In the genomic region with DNA sequence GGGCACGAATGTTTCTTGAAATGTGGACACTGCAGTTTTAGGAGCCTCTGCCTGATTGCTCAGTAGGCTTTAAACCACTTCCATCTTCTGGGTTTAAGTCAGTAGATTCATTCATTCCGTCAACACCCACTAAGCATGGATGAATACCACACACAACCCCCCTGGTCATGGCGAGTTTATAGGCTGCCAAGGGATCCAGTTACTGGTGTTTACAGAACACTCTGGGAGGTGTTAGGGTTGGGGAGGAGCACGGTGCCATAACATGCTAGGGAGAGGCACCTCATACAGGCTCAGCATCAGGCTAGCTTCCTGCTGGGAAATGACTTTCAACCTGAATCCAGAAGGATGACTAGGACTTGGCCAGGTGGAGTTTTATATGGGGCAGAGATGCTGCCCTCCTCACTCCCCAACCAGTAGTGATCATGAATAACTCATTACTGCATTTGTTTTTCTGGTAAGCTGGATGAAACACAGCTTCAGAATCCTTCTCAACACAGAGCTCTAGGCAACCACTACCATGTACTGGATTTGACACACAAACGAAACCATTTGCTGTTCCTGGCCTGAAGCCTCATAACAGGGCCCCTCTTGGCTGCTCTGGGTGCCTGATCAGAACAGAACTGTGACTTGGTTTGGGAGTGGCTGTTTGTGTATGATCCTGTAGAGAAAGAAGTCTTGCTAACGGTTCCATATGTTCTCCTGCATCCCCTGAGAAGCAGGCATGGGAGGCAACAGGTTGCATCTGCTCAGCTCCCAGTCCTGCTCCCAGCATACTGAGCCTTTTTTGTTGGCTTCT, we compare ENCODE assay signal across 1 cellular context.
TF ChIP-seq lines count a peak whose summit lies in the region.

No MANE protein-coding gene starts in this region.

TF ChIP-seq in HEK293, 187 proteins besides CTCF, POLR2A, EP300 and RAD21 (continued from another document and continues in another):
- TF ChIP-seq, protein P1, sequence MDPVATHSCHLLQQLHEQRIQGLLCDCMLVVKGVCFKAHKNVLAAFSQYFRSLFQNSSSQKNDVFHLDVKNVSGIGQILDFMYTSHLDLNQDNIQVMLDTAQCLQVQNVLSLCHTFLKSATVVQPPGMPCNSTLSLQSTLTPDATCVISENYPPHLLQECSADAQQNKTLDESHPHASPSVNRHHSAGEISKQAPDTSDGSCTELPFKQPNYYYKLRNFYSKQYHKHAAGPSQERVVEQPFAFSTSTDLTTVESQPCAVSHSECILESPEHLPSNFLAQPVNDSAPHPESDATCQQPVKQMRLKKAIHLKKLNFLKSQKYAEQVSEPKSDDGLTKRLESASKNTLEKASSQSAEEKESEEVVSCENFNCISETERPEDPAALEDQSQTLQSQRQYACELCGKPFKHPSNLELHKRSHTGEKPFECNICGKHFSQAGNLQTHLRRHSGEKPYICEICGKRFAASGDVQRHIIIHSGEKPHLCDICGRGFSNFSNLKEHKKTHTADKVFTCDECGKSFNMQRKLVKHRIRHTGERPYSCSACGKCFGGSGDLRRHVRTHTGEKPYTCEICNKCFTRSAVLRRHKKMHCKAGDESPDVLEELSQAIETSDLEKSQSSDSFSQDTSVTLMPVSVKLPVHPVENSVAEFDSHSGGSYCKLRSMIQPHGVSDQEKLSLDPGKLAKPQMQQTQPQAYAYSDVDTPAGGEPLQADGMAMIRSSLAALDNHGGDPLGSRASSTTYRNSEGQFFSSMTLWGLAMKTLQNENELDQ (tag by site-specific recombination; IDR thresholded peaks at IDR 0.05; ENCODE audit: low read depth) = no peak
- TF ChIP-seq, protein P2, sequence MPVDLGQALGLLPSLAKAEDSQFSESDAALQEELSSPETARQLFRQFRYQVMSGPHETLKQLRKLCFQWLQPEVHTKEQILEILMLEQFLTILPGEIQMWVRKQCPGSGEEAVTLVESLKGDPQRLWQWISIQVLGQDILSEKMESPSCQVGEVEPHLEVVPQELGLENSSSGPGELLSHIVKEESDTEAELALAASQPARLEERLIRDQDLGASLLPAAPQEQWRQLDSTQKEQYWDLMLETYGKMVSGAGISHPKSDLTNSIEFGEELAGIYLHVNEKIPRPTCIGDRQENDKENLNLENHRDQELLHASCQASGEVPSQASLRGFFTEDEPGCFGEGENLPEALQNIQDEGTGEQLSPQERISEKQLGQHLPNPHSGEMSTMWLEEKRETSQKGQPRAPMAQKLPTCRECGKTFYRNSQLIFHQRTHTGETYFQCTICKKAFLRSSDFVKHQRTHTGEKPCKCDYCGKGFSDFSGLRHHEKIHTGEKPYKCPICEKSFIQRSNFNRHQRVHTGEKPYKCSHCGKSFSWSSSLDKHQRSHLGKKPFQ (tag by site-specific recombination; IDR thresholded peaks at IDR 0.05) = 0 out of 2 replicates have a peak, but pooled peaks have one; percentile 49
- TF ChIP-seq ZBTB48 (tag by site-specific recombination; IDR thresholded peaks at IDR 0.05) (0 out of 2 replicates have a peak, but pooled peaks have one; percentile 19), WT1 (tag by site-specific recombination; IDR thresholded peaks at IDR 0.05) (peak; percentile 92), SCRT1 (tag by site-specific recombination; IDR thresholded peaks at IDR 0.05; ENCODE audit: borderline replicate concordance) (peak; percentile 79), ZSCAN30 (tag by site-specific recombination; IDR thresholded peaks at IDR 0.05) (peak; percentile 70; the same call in 1 of the 2 replicates), ZNF248 (tag by site-specific recombination; IDR thresholded peaks at IDR 0.05) (no peak), RBAK (tag by site-specific recombination; IDR thresholded peaks at IDR 0.05) (no peak), ZNF16 (tag by site-specific recombination; IDR thresholded peaks at IDR 0.05; ENCODE audit: low read depth) (no peak), ZNF184 (tag by site-specific recombination; IDR thresholded peaks at IDR 0.05) (0 out of 2 replicates have a peak, but pooled peaks have one; percentile 35), ZFP37 (tag by site-specific recombination; IDR thresholded peaks at IDR 0.05) (no peak), ZNF366 (tag by site-specific recombination; conservative IDR thresholded peaks at IDR 0.05) (no peak), ZNF175 (tag by site-specific recombination; IDR thresholded peaks at IDR 0.05) (no peak), GLIS2 (tag by site-specific recombination; IDR thresholded peaks at IDR 0.05) (no peak), ZNF529 (tag by site-specific recombination; IDR thresholded peaks at IDR 0.05; ENCODE audit: insufficient replicate concordance) (no peak), ZBTB1 (tag by site-specific recombination; IDR thresholded peaks at IDR 0.05) (no peak), GLIS1 (tag by site-specific recombination; IDR thresholded peaks at IDR 0.05) (peak; percentile 98), ZNF600 (tag by site-specific recombination; IDR thresholded peaks at IDR 0.05) (peak; percentile 100), ZNF140 (tag by site-specific recombination; IDR thresholded peaks at IDR 0.05) (no peak), ZNF664 (tag by site-specific recombination; IDR thresholded peaks at IDR 0.05) (no peak), MZF1 (tag by site-specific recombination; IDR thresholded peaks at IDR 0.05; ENCODE audit: borderline replicate concordance) (peak; percentile 86; the same call in 1 of the 2 replicates), ZNF311 (tag by site-specific recombination; IDR thresholded peaks at IDR 0.05; ENCODE audit: borderline replicate concordance) (no peak), SCRT2 (tag by site-specific recombination; IDR thresholded peaks at IDR 0.05) (peak; percentile 93), ZNF2 (tag by site-specific recombination; IDR thresholded peaks at IDR 0.05) (0 out of 2 replicates have a peak, but pooled peaks have one; percentile 46), ZNF561 (tag by site-specific recombination; IDR thresholded peaks at IDR 0.05; ENCODE audit: borderline replicate concordance) (peak; percentile 98), ZIC2 (tag by site-specific recombination; IDR thresholded peaks at IDR 0.05) (peak; percentile 95), ZNF658 (tag by site-specific recombination; IDR thresholded peaks at IDR 0.05) (no peak), ZNF416 (tag by site-specific recombination; IDR thresholded peaks at IDR 0.05) (no peak), TRIM28 (IDR thresholded peaks at IDR 0.05; ENCODE audit: borderline replicate concordance, low read length) (peak; percentile 54; the same call in 1 of the 2 replicates), ZXDB (tag by site-specific recombination; IDR thresholded peaks at IDR 0.05) (0 out of 2 replicates have a peak, but pooled peaks have one; percentile 21), KLF16 (tag by site-specific recombination; IDR thresholded peaks at IDR 0.05) (no peak), IKZF3 (tag by site-specific recombination; IDR thresholded peaks at IDR 0.05) (peak; percentile 56; the same call in 1 of the 2 replicates), ZNF677 (tag by site-specific recombination; IDR thresholded peaks at IDR 0.05) (no peak), BCL11A (tag by site-specific recombination; IDR thresholded peaks at IDR 0.05; ENCODE audit: low read depth) (no peak)
- TF ChIP-seq, protein P3, sequence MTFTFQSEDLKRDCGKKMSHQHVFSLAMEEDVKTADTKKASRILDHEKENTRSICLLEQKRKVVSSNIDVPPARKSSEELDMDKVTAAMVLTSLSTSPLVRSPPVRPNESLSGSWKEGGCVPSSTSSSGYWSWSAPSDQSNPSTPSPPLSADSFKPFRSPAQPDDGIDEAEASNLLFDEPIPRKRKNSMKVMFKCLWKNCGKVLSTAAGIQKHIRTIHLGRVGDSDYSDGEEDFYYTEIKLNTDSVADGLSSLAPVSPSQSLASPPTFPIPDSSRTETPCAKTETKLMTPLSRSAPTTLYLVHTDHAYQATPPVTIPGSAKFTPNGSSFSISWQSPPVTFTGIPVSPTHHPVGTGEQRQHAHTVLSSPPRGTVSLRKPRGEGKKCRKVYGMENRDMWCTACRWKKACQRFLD (tag by site-specific recombination; IDR thresholded peaks at IDR 0.05) = no peak
- TF ChIP-seq, protein P4, sequence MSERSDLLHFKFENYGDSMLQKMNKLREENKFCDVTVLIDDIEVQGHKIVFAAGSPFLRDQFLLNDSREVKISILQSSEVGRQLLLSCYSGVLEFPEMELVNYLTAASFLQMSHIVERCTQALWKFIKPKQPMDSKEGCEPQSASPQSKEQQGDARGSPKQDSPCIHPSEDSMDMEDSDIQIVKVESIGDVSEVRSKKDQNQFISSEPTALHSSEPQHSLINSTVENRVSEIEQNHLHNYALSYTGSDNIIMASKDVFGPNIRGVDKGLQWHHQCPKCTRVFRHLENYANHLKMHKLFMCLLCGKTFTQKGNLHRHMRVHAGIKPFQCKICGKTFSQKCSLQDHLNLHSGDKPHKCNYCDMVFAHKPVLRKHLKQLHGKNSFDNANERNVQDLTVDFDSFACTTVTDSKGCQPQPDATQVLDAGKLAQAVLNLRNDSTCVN (tag by site-specific recombination; optimal IDR thresholded peaks at IDR 0.05) = no peak
- TF ChIP-seq, protein P5, sequence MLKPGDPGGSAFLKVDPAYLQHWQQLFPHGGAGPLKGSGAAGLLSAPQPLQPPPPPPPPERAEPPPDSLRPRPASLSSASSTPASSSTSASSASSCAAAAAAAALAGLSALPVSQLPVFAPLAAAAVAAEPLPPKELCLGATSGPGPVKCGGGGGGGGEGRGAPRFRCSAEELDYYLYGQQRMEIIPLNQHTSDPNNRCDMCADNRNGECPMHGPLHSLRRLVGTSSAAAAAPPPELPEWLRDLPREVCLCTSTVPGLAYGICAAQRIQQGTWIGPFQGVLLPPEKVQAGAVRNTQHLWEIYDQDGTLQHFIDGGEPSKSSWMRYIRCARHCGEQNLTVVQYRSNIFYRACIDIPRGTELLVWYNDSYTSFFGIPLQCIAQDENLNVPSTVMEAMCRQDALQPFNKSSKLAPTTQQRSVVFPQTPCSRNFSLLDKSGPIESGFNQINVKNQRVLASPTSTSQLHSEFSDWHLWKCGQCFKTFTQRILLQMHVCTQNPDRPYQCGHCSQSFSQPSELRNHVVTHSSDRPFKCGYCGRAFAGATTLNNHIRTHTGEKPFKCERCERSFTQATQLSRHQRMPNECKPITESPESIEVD (tag by site-specific recombination; IDR thresholded peaks at IDR 0.05) = peak; percentile 28; the same call in 1 of the 2 replicates
- TF ChIP-seq, protein P6, sequence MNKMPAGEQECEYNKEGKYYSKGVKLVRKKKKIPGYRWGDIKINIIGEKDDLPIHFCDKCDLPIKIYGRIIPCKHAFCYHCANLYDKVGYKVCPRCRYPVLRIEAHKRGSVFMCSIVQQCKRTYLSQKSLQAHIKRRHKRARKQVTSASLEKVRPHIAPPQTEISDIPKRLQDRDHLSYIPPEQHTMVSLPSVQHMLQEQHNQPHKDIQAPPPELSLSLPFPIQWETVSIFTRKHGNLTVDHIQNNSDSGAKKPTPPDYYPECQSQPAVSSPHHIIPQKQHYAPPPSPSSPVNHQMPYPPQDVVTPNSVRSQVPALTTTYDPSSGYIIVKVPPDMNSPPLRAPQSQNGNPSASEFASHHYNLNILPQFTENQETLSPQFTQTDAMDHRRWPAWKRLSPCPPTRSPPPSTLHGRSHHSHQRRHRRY (tag by site-specific recombination; IDR thresholded peaks at IDR 0.05) = no peak
- TF ChIP-seq, protein P7, sequence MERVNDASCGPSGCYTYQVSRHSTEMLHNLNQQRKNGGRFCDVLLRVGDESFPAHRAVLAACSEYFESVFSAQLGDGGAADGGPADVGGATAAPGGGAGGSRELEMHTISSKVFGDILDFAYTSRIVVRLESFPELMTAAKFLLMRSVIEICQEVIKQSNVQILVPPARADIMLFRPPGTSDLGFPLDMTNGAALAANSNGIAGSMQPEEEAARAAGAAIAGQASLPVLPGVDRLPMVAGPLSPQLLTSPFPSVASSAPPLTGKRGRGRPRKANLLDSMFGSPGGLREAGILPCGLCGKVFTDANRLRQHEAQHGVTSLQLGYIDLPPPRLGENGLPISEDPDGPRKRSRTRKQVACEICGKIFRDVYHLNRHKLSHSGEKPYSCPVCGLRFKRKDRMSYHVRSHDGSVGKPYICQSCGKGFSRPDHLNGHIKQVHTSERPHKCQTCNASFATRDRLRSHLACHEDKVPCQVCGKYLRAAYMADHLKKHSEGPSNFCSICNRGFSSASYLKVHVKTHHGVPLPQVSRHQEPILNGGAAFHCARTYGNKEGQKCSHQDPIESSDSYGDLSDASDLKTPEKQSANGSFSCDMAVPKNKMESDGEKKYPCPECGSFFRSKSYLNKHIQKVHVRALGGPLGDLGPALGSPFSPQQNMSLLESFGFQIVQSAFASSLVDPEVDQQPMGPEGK (tag by site-specific recombination; IDR thresholded peaks at IDR 0.05) = peak; percentile 61; the same call in 1 of the 2 replicates
- TF ChIP-seq, protein P8, sequence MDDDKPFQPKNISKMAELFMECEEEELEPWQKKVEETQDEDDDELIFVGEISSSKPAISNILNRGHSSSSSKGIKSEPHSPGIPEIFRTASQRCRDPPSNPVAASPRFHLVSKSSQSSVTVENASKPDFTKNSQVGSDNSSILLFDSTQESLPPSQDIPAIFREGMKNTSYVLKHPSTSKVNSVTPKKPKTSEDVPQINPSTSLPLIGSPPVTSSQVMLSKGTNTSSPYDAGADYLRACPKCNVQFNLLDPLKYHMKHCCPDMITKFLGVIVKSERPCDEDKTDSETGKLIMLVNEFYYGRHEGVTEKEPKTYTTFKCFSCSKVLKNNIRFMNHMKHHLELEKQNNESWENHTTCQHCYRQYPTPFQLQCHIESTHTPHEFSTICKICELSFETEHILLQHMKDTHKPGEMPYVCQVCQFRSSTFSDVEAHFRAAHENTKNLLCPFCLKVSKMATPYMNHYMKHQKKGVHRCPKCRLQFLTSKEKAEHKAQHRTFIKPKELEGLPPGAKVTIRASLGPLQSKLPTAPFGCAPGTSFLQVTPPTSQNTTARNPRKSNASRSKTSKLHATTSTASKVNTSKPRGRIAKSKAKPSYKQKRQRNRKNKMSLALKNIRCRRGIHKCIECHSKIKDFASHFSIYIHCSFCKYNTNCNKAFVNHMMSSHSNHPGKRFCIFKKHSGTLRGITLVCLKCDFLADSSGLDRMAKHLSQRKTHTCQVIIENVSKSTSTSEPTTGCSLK (tag by site-specific recombination; IDR thresholded peaks at IDR 0.05) = no peak
- TF ChIP-seq, protein P9, sequence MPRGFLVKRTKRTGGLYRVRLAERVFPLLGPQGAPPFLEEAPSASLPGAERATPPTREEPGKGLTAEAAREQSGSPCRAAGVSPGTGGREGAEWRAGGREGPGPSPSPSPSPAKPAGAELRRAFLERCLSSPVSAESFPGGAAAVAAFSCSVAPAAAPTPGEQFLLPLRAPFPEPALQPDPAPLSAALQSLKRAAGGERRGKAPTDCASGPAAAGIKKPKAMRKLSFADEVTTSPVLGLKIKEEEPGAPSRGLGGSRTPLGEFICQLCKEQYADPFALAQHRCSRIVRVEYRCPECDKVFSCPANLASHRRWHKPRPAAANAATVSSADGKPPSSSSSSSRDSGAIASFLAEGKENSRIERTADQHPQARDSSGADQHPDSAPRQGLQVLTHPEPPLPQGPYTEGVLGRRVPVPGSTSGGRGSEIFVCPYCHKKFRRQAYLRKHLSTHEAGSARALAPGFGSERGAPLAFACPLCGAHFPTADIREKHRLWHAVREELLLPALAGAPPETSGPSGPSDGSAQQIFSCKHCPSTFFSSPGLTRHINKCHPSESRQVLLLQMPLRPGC (tag by site-specific recombination; IDR thresholded peaks at IDR 0.05) = no peak
- TF ChIP-seq, protein P10, sequence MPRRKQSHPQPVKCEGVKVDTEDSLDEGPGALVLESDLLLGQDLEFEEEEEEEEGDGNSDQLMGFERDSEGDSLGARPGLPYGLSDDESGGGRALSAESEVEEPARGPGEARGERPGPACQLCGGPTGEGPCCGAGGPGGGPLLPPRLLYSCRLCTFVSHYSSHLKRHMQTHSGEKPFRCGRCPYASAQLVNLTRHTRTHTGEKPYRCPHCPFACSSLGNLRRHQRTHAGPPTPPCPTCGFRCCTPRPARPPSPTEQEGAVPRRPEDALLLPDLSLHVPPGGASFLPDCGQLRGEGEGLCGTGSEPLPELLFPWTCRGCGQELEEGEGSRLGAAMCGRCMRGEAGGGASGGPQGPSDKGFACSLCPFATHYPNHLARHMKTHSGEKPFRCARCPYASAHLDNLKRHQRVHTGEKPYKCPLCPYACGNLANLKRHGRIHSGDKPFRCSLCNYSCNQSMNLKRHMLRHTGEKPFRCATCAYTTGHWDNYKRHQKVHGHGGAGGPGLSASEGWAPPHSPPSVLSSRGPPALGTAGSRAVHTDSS (tag by site-specific recombination; IDR thresholded peaks at IDR 0.05) = no peak
